Comparison of ENCODE assay signal across 8 cellular contexts in the genomic region with DNA sequence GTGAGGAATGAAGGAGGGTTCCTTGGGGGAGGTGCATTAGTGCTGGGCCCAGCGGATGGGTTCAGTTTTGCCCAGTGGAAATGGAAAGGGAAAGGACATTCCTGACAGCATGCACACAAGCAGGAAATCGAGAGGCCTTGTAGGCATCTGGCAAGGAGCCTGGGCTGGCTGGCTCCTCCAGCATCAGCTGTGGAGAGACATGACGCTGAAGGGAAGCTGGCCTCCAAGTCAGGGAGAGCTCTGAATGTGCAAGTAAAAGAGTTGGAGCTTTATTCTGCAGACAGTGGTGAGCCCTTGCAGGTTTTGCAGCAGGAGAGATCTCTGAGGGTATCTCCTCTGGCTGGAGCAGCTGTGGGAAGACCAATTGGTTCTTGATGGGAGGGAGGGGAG.
A peak's percentile ranks its signal among the peaks of the same experiment; 100 is the strongest.
DNase-seq lines count a peak whose midpoint lies in the region; ATAC-seq and TF ChIP-seq lines count a peak whose summit lies in the region.
"Had no signal": no experiment of that assay in that cellular context is flagged by ENCODE, and none has a peak within 500 bp of the region (broad histone marks: within the 10 kb centered on the region; RNA-seq: fewer than 3 reads in every experiment).

No MANE protein-coding gene starts in this region.

- H3K4me1 ChIP-seq in left lung (peaks cover 15 to 17% of the 10 kb centered on the region in 2 donors), tibial artery (peaks cover 0 to 15% (median 14%) of the 10 kb centered on the region in 4 donors)

- H3K27me3 Mint-ChIP-seq in chondrocyte (ENCODE audit: low read depth) (peaks cover 2% of the 10 kb centered on the region), immature natural killer cell (ENCODE audit: low read depth in 3 of 3) (peaks cover 3 to 13% (median 4%) of the 10 kb centered on the region in 3 donors)
- peaks cover 2% of the 10 kb centered on the region for H3K27me3 Mint-ChIP-seq in activated CD4-positive, alpha-beta T cell treated with anti-CD3 and anti-CD28 coated beads for 36 hours

- CTCF ChIA-PET in activated CD4-positive, alpha-beta T cell treated with anti-CD3 and anti-CD28 coated beads for 36 hours (lab: Charles Lee): interaction anchor here (0.6 kb wide), 1 partner anchor 19 kb away, joined by 3 read pairs; no protein-coding TSS in a partner anchor

- no peaks in the 10 kb centered on the region for H3K36me3 ChIP-seq in left lung
- no peaks in the 10 kb centered on the region for H3K36me3 ChIP-seq in tibial artery

- peak; percentile 76 for DNase-seq in NCI-H2029 treated with DMSO at 0.1 percent for 48 hours (lab: John Stamatoyannopoulos, UW)
- peak; percentile 92 for DNase-seq in chondrocyte (ENCODE audit: low spot score)
- DNase-seq in left lung: peak in 1 of 2 donors; percentile 71
- peak; percentile 75 to 90 for DNase-seq in tibial artery
- no peak for DNase-seq in immature natural killer cell
- no peak for DNase-seq in activated CD4-positive, alpha-beta T cell treated with anti-CD3 and anti-CD28 coated beads for 36 hours
- DNase-seq in KG1 (lab: John Stamatoyannopoulos, UW): no peak
- DNase-seq: cortex of kidney had no signal

- H3K27ac ChIP-seq in left lung (peak overlapping the region; percentile 27 to 61), tibial artery (peak overlapping the region; percentile 39 to 59)

- TF ChIP-seq CTCF in chondrocyte (IDR thresholded peaks at IDR 0.05) (no peak), left lung (IDR thresholded peaks at IDR 0.05) (no peak), tibial artery (IDR thresholded peaks at IDR 0.05) (no peak)

- H3K4me3 ChIP-seq in left lung (no peak overlapping the region), tibial artery (no peak overlapping the region)

- H3K27ac Mint-ChIP-seq in chondrocyte (ENCODE audit: unreplicated experiment) (peak overlapping the region; percentile 90), immature natural killer cell (peak overlapping the region in 1 of 6 donors; percentile 2)
- H3K27ac Mint-ChIP-seq in activated CD4-positive, alpha-beta T cell treated with anti-CD3 and anti-CD28 coated beads for 36 hours: no peak overlapping the region

- POLR2A ChIA-PET in activated CD4-positive, alpha-beta T cell treated with anti-CD3 and anti-CD28 coated beads for 36 hours (lab: Charles Lee): no interaction called here

- H3K36me3 Mint-ChIP-seq in chondrocyte (ENCODE audit: low read depth) (no peaks in the 10 kb centered on the region), immature natural killer cell (no peaks in the 10 kb centered on the region)
- no peaks in the 10 kb centered on the region for H3K36me3 Mint-ChIP-seq in activated CD4-positive, alpha-beta T cell treated with anti-CD3 and anti-CD28 coated beads for 36 hours (ENCODE audit: low read depth)

- H3K9me3 Mint-ChIP-seq in chondrocyte (ENCODE audit: low read depth) (peaks cover 6% of the 10 kb centered on the region), immature natural killer cell (no peaks in the 10 kb centered on the region)
- H3K9me3 Mint-ChIP-seq in activated CD4-positive, alpha-beta T cell treated with anti-CD3 and anti-CD28 coated beads for 36 hours (ENCODE audit: low read depth): no peaks in the 10 kb centered on the region

- H3K27me3 ChIP-seq in left lung (no peaks in the 10 kb centered on the region), tibial artery (no peaks in the 10 kb centered on the region)

- peak; percentile 75 for ATAC-seq in left lung
- no peak for ATAC-seq in activated CD4-positive, alpha-beta T cell treated with anti-CD3 and anti-CD28 coated beads for 36 hours

- H3K4me1 Mint-ChIP-seq in chondrocyte (ENCODE audit: low read depth): peaks cover 43% of the 10 kb centered on the region
- peaks cover 9% of the 10 kb centered on the region in 2 donors for H3K4me1 Mint-ChIP-seq in immature natural killer cell
- H3K4me1 Mint-ChIP-seq in activated CD4-positive, alpha-beta T cell treated with anti-CD3 and anti-CD28 coated beads for 36 hours: no peaks in the 10 kb centered on the region

- peak overlapping the region; percentile 26 for H3K4me3 Mint-ChIP-seq in chondrocyte (ENCODE audit: unreplicated experiment)
- H3K4me3 Mint-ChIP-seq in immature natural killer cell: no peak overlapping the region
- no peak overlapping the region for H3K4me3 Mint-ChIP-seq in activated CD4-positive, alpha-beta T cell treated with anti-CD3 and anti-CD28 coated beads for 36 hours

- H3K9me3 ChIP-seq in left lung (peaks cover 0 to 2% of the 10 kb centered on the region in 2 donors), tibial artery (no peaks in the 10 kb centered on the region)

- intact Hi-C loops in left lung (cut with DNase I) (no loop called here), tibial artery (cut with DNase I; ENCODE audit: low total_unique reads) (no loop called here)
- intact Hi-C loops in activated CD4-positive, alpha-beta T cell treated with anti-CD3 and anti-CD28 coated beads for 36 hours (cut with DNase I, micrococcal nuclease): no loop called here

Comparison
In these comparisons a context has a peak if more than half of its experiments do, and no peak if none do; other contexts are left out.
1. DNase-seq: peak in NCI-H2029 treated with DMSO at 0.1 percent for 48 hours (single experiment), chondrocyte (single experiment) and tibial artery (2 of 2); none in immature natural killer cell (0 of 3), activated CD4-positive, alpha-beta T cell treated with anti-CD3 and anti-CD28 coated beads for 36 hours (single experiment) and KG1 (single experiment).